Comparison of ENCODE assay signal across 17 cellular contexts in genomic region chr19:54325631-54326030, GRCh38. TPM values are rescaled to one million over a fixed set of nuclear protein-coding genes. Genes with fewer than 3 reads are reported as not detected.
DNase-seq lines count a peak whose midpoint lies in the region; ATAC-seq, FAIRE-seq and TF ChIP-seq lines count a peak whose summit lies in the region.
"Had no signal": no experiment of that assay in that cellular context is flagged by ENCODE, and none has a peak within 500 bp of the region (broad histone marks: within the 10 kb centered on the region; RNA-seq: fewer than 3 reads in every experiment).

No MANE protein-coding gene starts in this region.

- peaks cover 10% of the 10 kb centered on the region for H3K9me3 Mint-ChIP-seq in activated naive CD8-positive, alpha-beta T cell treated with anti-CD3 and anti-CD28 coated beads, Interleukin-2, amount 50 U/mL, for 24 hours

- RAD21 ChIA-PET in GM12878 (lab: Charles Lee; ENCODE audit: unreplicated experiment) = interaction anchor here (1.1 to 6.1 kb wide), 5 partner anchors 14 to 64 kb away, joined by 3 to 94 read pairs (median 10); partner anchors contain the start of gene LILRA4

- in situ Hi-C loops in HepG2 (cut with HindIII; ENCODE audit: extremely low pct_ligation_motif_present, low pct_unique_long_range_greater_than_20kb) = no loop called here
- in situ Hi-C loops in GM12878 (cut with MboI) = loop anchor here (5.0 kb wide), 1 partner anchor 67 kb away; no protein-coding TSS in a partner anchor

- TF ChIP-seq CTCF in HepG2 (CRISPR knock-in tag; IDR thresholded peaks at IDR 0.05) (no peak), right lobe of liver (IDR thresholded peaks at IDR 0.05) (no peak), GM12878 (IDR thresholded peaks at IDR 0.05 in 2 of 3, conservative IDR thresholded peaks at IDR 0.05 in 1 of 3; ENCODE audit: control insufficient read depth in 2 of 3, extremely low read depth in 1 of 3, insufficient read depth in 1 of 3, low read depth in 3 of 3, low read length in 3 of 3) (0 out of 6 replicates have a peak, but pooled peaks of 1 of the 3 experiments have one; percentile 9)

- H4K20me1 ChIP-seq in HepG2 (ENCODE audit: insufficient read depth, low read length) = no peaks in the 10 kb centered on the region
- no peaks in the 10 kb centered on the region for H4K20me1 ChIP-seq in GM12878 (ENCODE audit: control insufficient read depth, insufficient read depth)

- no peaks in the 10 kb centered on the region for H3K9me3 ChIP-seq in HepG2 (ENCODE audit: low read length)
- no peaks in the 10 kb centered on the region for H3K9me3 ChIP-seq in right lobe of liver
- H3K9me3 ChIP-seq in GM12878 (replicated peaks; ENCODE audit: control insufficient read depth, insufficient read depth, low read length) = peaks cover 4% of the 10 kb centered on the region; the same call in 2 of the 3 replicates
- H3K9me3 ChIP-seq: HAP-1 had no signal

- H3K79me2 ChIP-seq in HepG2 (ENCODE audit: insufficient read depth, low read length) (no peaks in the 10 kb centered on the region), GM12878 (ENCODE audit: control insufficient read depth, insufficient read depth, low read length) (no peaks in the 10 kb centered on the region)

- TF ChIP-seq POLR2A in HepG2 (IDR thresholded peaks at IDR 0.05; ENCODE audit: insufficient read depth in 1 of 2, low read depth in 2 of 2, low read length in 2 of 2) (no peak), right lobe of liver (IDR thresholded peaks at IDR 0.05) (no peak), GM12878 (IDR thresholded peaks at IDR 0.05; ENCODE audit: low read depth, low read length) (no peak)

- DNase-seq in HepG2 (ENCODE audit: low spot score) (no peak), right lobe of liver (no peak), GM12878 (ENCODE audit: low read depth, low spot score) (no peak), mesenteric fat pad (ENCODE audit: low spot score) (peak; percentile 62), NCI-H748 (lab: John Stamatoyannopoulos, UW; ENCODE audit: unreplicated experiment) (no peak)
- DNase-seq in activated naive CD8-positive, alpha-beta T cell treated with anti-CD3 and anti-CD28 coated beads, Interleukin-2, amount 50 U/mL, for 24 hours = no peak
- no peak for DNase-seq in activated CD4-positive, alpha-beta T cell treated with anti-CD3 and anti-CD28 coated beads, Interleukin-2, amount 50 U/mL, for 4 hours
- DNase-seq: 8988T, COR-L47, NCI-H2171 had no signal

- H3K4me3 Mint-ChIP-seq in activated naive CD8-positive, alpha-beta T cell treated with anti-CD3 and anti-CD28 coated beads, Interleukin-2, amount 50 U/mL, for 24 hours = no peak overlapping the region

- CTCF ChIA-PET in HepG2 (lab: Yijun Ruan, JAX; ENCODE audit: low intra/inter-chr PET ratio, low total read pairs) (interaction anchor here (1.1 to 1.8 kb wide), 2 partner anchors 65 to 157 kb away, joined by 3 to 13 read pairs; no protein-coding TSS in a partner anchor), GM12878 (lab: Yijun Ruan, JAX) (interaction anchor here (1.1 to 9.9 kb wide), 5 partner anchors 20 to 65 kb away, joined by 3 to 205 read pairs (median 13); no protein-coding TSS in a partner anchor)

- WGBS in HepG2 (ENCODE audit: low lambda C conversion rate) = 42% methylated on average over 5 of the region's 5 CpGs
- 50% methylated on average over 2 of the region's 5 CpGs for WGBS in right lobe of liver (ENCODE audit: insufficient coverage, low coverage, low lambda C conversion rate, missing lambda C conversion rate)
- 53% methylated on average over 5 of the region's 5 CpGs for WGBS in GM12878 (ENCODE audit: insufficient coverage, insufficient replicate concordance, low lambda C conversion rate, missing lambda C conversion rate)

- H2AFZ ChIP-seq in HepG2 (ENCODE audit: low read length) (no peak overlapping the region), GM12878 (ENCODE audit: control insufficient read depth, low read depth, low read length) (no peak overlapping the region)

- BruUV-seq in HepG2 (replicated peaks; lab: Mats Ljungman, UMichigan) (no TSS peak), GM12878 (replicated peaks; lab: Mats Ljungman, UMichigan) (no TSS peak)

- H3K27ac ChIP-seq in HepG2 (ENCODE audit: extremely low read length, insufficient read depth, low read length) = no peak overlapping the region
- no peak overlapping the region for H3K27ac ChIP-seq in right lobe of liver
- no peak overlapping the region for H3K27ac ChIP-seq in GM12878 (ENCODE audit: control insufficient read depth, insufficient read depth)
- H3K27ac ChIP-seq: C4-2B had no signal

- TF ChIP-seq EP300 in HepG2 (IDR thresholded peaks at IDR 0.05; ENCODE audit: low read depth in 2 of 2, low read length in 2 of 2) (no peak), HepG2 (CRISPR knock-in tag; IDR thresholded peaks at IDR 0.05; ENCODE audit: borderline replicate concordance) (no peak), GM12878 (IDR thresholded peaks at IDR 0.05; ENCODE audit: borderline replicate concordance in 1 of 2, control insufficient read depth in 1 of 2, low read depth in 2 of 2, low read length in 2 of 2) (no peak)

- H3K4me3 ChIP-seq in HepG2 (replicated peaks in 1 of 3; ENCODE audit: insufficient read depth in 1 of 3, low read depth in 2 of 3, low read length in 3 of 3) = no peak overlapping the region
- H3K4me3 ChIP-seq in right lobe of liver = no peak overlapping the region
- H3K4me3 ChIP-seq in GM12878 = no peak overlapping the region
- H3K4me3 ChIP-seq: HAP-1 had no signal

- no peak; the same call in 2 of the 3 replicates for ATAC-seq in HepG2
- ATAC-seq in right lobe of liver = no peak
- ATAC-seq in GM12878 = peak; percentile 69
- no peak for ATAC-seq in activated naive CD8-positive, alpha-beta T cell treated with anti-CD3 and anti-CD28 coated beads, Interleukin-2, amount 50 U/mL, for 24 hours
- no peak for ATAC-seq in GM18873 (IDR thresholded peaks at IDR 0.05; ENCODE audit: low FRiP score, unreplicated experiment)

- no peak overlapping the region for H3K27ac Mint-ChIP-seq in activated naive CD8-positive, alpha-beta T cell treated with anti-CD3 and anti-CD28 coated beads, Interleukin-2, amount 50 U/mL, for 24 hours

- POLR2A ChIA-PET in HepG2 (lab: Yijun Ruan, JAX) = no interaction called here
- POLR2A ChIA-PET in GM12878 (lab: Charles Lee) = interaction anchor here (2.1 kb wide), 1 partner anchor 25 kb away, joined by 4 read pairs; no protein-coding TSS in a partner anchor

- peaks cover 30% of the 10 kb centered on the region for H3K4me1 Mint-ChIP-seq in activated naive CD8-positive, alpha-beta T cell treated with anti-CD3 and anti-CD28 coated beads, Interleukin-2, amount 50 U/mL, for 24 hours

- H3K27me3 ChIP-seq in HepG2 (ENCODE audit: control insufficient read depth in 1 of 2, insufficient read depth in 2 of 2, low read length in 2 of 2) (0 out of 5 replicates have a peak, but pooled peaks cover 0 to 3% of the 10 kb centered on the region in 2 experiments), right lobe of liver (no peaks in the 10 kb centered on the region), GM12878 (replicated peaks in 1 of 2; ENCODE audit: control insufficient read depth in 2 of 2, insufficient read depth in 2 of 2, low read length in 1 of 2) (no peaks in the 10 kb centered on the region)

- no peak overlapping the region for H3K4me2 ChIP-seq in HepG2 (ENCODE audit: low read depth, low read length)
- H3K4me2 ChIP-seq in GM12878 (ENCODE audit: control insufficient read depth, insufficient read depth) = no peak overlapping the region

- H3K36me3 Mint-ChIP-seq in activated naive CD8-positive, alpha-beta T cell treated with anti-CD3 and anti-CD28 coated beads, Interleukin-2, amount 50 U/mL, for 24 hours (ENCODE audit: low read depth) = no peaks in the 10 kb centered on the region

- peaks cover 6% of the 10 kb centered on the region for H3K27me3 Mint-ChIP-seq in activated naive CD8-positive, alpha-beta T cell treated with anti-CD3 and anti-CD28 coated beads, Interleukin-2, amount 50 U/mL, for 24 hours

- H3K4me1 ChIP-seq in HepG2 (ENCODE audit: insufficient read depth, low read length) (peaks cover 4% of the 10 kb centered on the region; the same call in 1 of the 2 replicates), right lobe of liver (no peaks in the 10 kb centered on the region), GM12878 (ENCODE audit: control insufficient read depth, insufficient read depth, low read length) (no peaks in the 10 kb centered on the region)

- TF ChIP-seq RAD21 in HepG2 (CRISPR knock-in tag; IDR thresholded peaks at IDR 0.05) (no peak), GM12878 (IDR thresholded peaks at IDR 0.05; ENCODE audit: insufficient read depth, low read depth, low read length) (no peak)

- FAIRE-seq in HepG2 (lab: Jason Lieb, UNC) (no peak), GM12878 (lab: Jason Lieb, UNC) (no peak)

- no peak overlapping the region for H3K9ac ChIP-seq in HepG2 (ENCODE audit: insufficient read depth, low read depth, low read length)
- no peak overlapping the region for H3K9ac ChIP-seq in GM12878 (ENCODE audit: control insufficient read depth, insufficient read depth, low read length)

- no peaks in the 10 kb centered on the region for H3K36me3 ChIP-seq in HepG2 (replicated peaks in 1 of 2; ENCODE audit: control insufficient read depth in 1 of 2, insufficient read depth in 2 of 2, low read length in 2 of 2)
- H3K36me3 ChIP-seq in right lobe of liver = no peaks in the 10 kb centered on the region
- no peaks in the 10 kb centered on the region for H3K36me3 ChIP-seq in GM12878 (ENCODE audit: control insufficient read depth in 2 of 2, insufficient read depth in 2 of 2, low read length in 1 of 2)
- H3K36me3 ChIP-seq: HAP-1 had no signal

- intact Hi-C loops in HepG2 (cut with micrococcal nuclease; ENCODE audit: unreplicated experiment) (loop anchor here (1.0 kb wide), 1 partner anchor 66 kb away; no protein-coding TSS in a partner anchor), right lobe of liver (cut with DNase I) (no loop called here), GM12878 (cut with micrococcal nuclease; ENCODE audit: unreplicated experiment) (loop anchor here (1.0 kb wide), 2 partner anchors 29 to 66 kb away; no protein-coding TSS in a partner anchor)

- SMC1A ChIA-PET in GM12878 (lab: Charles Lee; ENCODE audit: uncharacterized antibody, unreplicated experiment) = interaction anchor here (0.6 to 6.4 kb wide), 6 partner anchors 15 to 64 kb away, joined by 3 to 116 read pairs (median 5); no protein-coding TSS in a partner anchor

RNA-seq across cellular contexts. Expression of gene LILRA5, which starts 12.7 kb away (rescaled TPM):
- not detected in 2 replicates for total RNA-seq in HepG2 (2016; rRNA removed; fragmentation: Illumina TruSeq; extraction: Trizol)
- total RNA-seq in HepG2 (2016; cell fraction: cytosol; rRNA removed; fragmentation: Illumina TruSeq; extraction: Trizol; ENCODE audit: low read depth) = not detected in 2 replicates
- total RNA-seq in HepG2 (2016; cell fraction: insoluble cytoplasmic fraction; rRNA removed; fragmentation: Illumina TruSeq; extraction: Trizol) = not detected in 2 replicates
- total RNA-seq in HepG2 (2016; cell fraction: membrane; rRNA removed; fragmentation: Illumina TruSeq; extraction: Trizol) = not detected in 2 replicates
- not detected in 2 replicates for total RNA-seq in HepG2 (2016; cell fraction: nucleus; rRNA removed; fragmentation: Illumina TruSeq; extraction: Trizol)
- polyA plus RNA-seq in HepG2 (2011; rRNA removed) = not detected in 2 replicates
- not detected in 2 replicates for polyA plus RNA-seq in HepG2 (2011; cell fraction: cytosol; rRNA removed)
- polyA plus RNA-seq in HepG2 (2011; cell fraction: nucleus; rRNA removed) = not detected in 2 replicates
- polyA plus RNA-seq in HepG2 (2012) = not detected in 2 replicates
- not detected in 2 replicates for polyA plus RNA-seq in HepG2 (2016; cell fraction: cytosol; fragmentation: Illumina TruSeq; extraction: Trizol; ENCODE audit: low read depth)
- not detected in 2 replicates for polyA plus RNA-seq in HepG2 (2016; cell fraction: insoluble cytoplasmic fraction; fragmentation: Illumina TruSeq; extraction: Trizol; ENCODE audit: low read depth)
- polyA plus RNA-seq in HepG2 (2016; cell fraction: membrane; fragmentation: Illumina TruSeq; extraction: Trizol; ENCODE audit: low read depth) = not detected in 2 replicates
- polyA plus RNA-seq in HepG2 (2016; cell fraction: nucleus; fragmentation: Illumina TruSeq; extraction: Trizol; ENCODE audit: insufficient read depth, low read depth) = not detected in 2 replicates
- not detected in 2 replicates for polyA minus RNA-seq in HepG2 (2011; rRNA and poly(A)+ RNA removed; ENCODE audit: low replicate concordance)
- not detected in 2 replicates for polyA minus RNA-seq in HepG2 (2011; cell fraction: cytosol; rRNA and poly(A)+ RNA removed)
- not detected in 2 replicates for polyA minus RNA-seq in HepG2 (2011; cell fraction: nucleus; rRNA and poly(A)+ RNA removed)
- total RNA-seq in right lobe of liver = 1 to 10 TPM in 5 of 6 experiments, under 1 TPM in 1; 0.98 to 4.3 (median 1.9) TPM
- 1.8 TPM in 1 of 2 replicates, not detected in the other for total RNA-seq in GM12878 (2013; cell fraction: nucleolus; rRNA removed)
- 0.73 and 0.76 TPM in 2 replicates for total RNA-seq in GM12878 (2014; rRNA removed)
- total RNA-seq in GM12878 (2014; rRNA removed; fragmentation: Illumina TruSeq; extraction: Trizol) = 0.31 and 0.32 TPM in 2 replicates
- total RNA-seq in GM12878 (2021) = 0.41 and 0.51 TPM in 2 replicates
- polyA plus RNA-seq in GM12878 (2011; ENCODE audit: low read depth) = not detected
- polyA plus RNA-seq in GM12878 (2011; rRNA removed) = not detected in 2 replicates
- polyA plus RNA-seq in GM12878 (2011; cell fraction: cytosol; rRNA removed) = not detected in 2 replicates
- polyA plus RNA-seq in GM12878 (2011; cell fraction: nucleus; rRNA removed) = not detected in 2 replicates
- not detected in 2 replicates for polyA plus RNA-seq in GM12878 (2012)
- 0.31 TPM in 1 of 2 replicates, not detected in the other for polyA plus RNA-seq in GM12878 (2014; fragmentation: Illumina TruSeq; extraction: Trizol)
- polyA plus RNA-seq in GM12878 (2014; fragmentation: Nextera tagmentation; extraction: Ambion mirVana) = under 1 TPM in 1 of 2 experiments, not detected in 1; 0.05 TPM
- polyA plus RNA-seq in GM12878 (2014; rRNA removed) = 0.18 and 1.2 TPM in 2 replicates
- polyA plus RNA-seq in GM12878 (2016; fragmentation: Nextera tagmentation; extraction: Ambion mirVana) = not detected
- 0.21 TPM in 1 of 2 replicates, not detected in the other for polyA minus RNA-seq in GM12878 (2011; rRNA and poly(A)+ RNA removed)
- polyA minus RNA-seq in GM12878 (2011; cell fraction: cytosol; rRNA and poly(A)+ RNA removed) = not detected in 2 replicates
- polyA minus RNA-seq in GM12878 (2011; cell fraction: nucleus; rRNA and poly(A)+ RNA removed) = not detected in 2 replicates
- total RNA-seq in mesenteric fat pad = 23.0 TPM
- total RNA-seq: HT-29, IMR-90, NCI-H460, SK-MEL-5 had no signal
- polyA plus RNA-seq: IMR-90 had no signal

RNA-seq across cellular contexts. Expression of gene LILRA4, which starts 13.3 kb away (rescaled TPM):
- total RNA-seq in HepG2 (2016; rRNA removed; fragmentation: Illumina TruSeq; extraction: Trizol) (not detected in 2 replicates), right lobe of liver (1 to 10 TPM in 1 of 6 experiments, under 1 TPM in 2, not detected in 3; 0.12 to 1.2 (median 0.78) TPM), GM12878 (2014; rRNA removed) (17.9 and 19.1 TPM in 2 replicates), GM12878 (2014; rRNA removed; fragmentation: Illumina TruSeq; extraction: Trizol) (10.2 and 13.6 TPM in 2 replicates), GM12878 (2021) (12.7 and 17.2 TPM in 2 replicates), mesenteric fat pad (1.0 TPM)
- total RNA-seq in HepG2 (2016; cell fraction: cytosol; rRNA removed; fragmentation: Illumina TruSeq; extraction: Trizol; ENCODE audit: low read depth) = not detected in 2 replicates
- total RNA-seq in HepG2 (2016; cell fraction: insoluble cytoplasmic fraction; rRNA removed; fragmentation: Illumina TruSeq; extraction: Trizol) = not detected in 2 replicates
- not detected in 2 replicates for total RNA-seq in HepG2 (2016; cell fraction: membrane; rRNA removed; fragmentation: Illumina TruSeq; extraction: Trizol)
- total RNA-seq in HepG2 (2016; cell fraction: nucleus; rRNA removed; fragmentation: Illumina TruSeq; extraction: Trizol) = not detected in 2 replicates
- polyA plus RNA-seq in HepG2 (2011; rRNA removed) (0.07 and 0.72 TPM in 2 replicates), GM12878 (2011; rRNA removed) (1.8 and 2.4 TPM in 2 replicates), GM12878 (2014; fragmentation: Illumina TruSeq; extraction: Trizol) (13.4 and 14.3 TPM in 2 replicates), GM12878 (2014; fragmentation: Nextera tagmentation; extraction: Ambion mirVana) (10 to 100 TPM in 1 of 2 experiments, 1 to 10 TPM in 1; 9.7 to 12.4 TPM), GM12878 (2014; rRNA removed) (17.4 and 18.5 TPM in 2 replicates), GM12878 (2016; fragmentation: Nextera tagmentation; extraction: Ambion mirVana) (1 to 10 TPM; 6.4 to 6.9 TPM)
- polyA plus RNA-seq in HepG2 (2011; cell fraction: cytosol; rRNA removed) = 0.48 TPM in 1 of 2 replicates, not detected in the other
- 0.09 and 0.10 TPM in 2 replicates for polyA plus RNA-seq in HepG2 (2011; cell fraction: nucleus; rRNA removed)
- polyA plus RNA-seq in HepG2 (2012) = not detected in 2 replicates
- polyA plus RNA-seq in HepG2 (2016; cell fraction: cytosol; fragmentation: Illumina TruSeq; extraction: Trizol; ENCODE audit: low read depth) = not detected in 2 replicates
- polyA plus RNA-seq in HepG2 (2016; cell fraction: insoluble cytoplasmic fraction; fragmentation: Illumina TruSeq; extraction: Trizol; ENCODE audit: low read depth) = not detected in 2 replicates
- polyA plus RNA-seq in HepG2 (2016; cell fraction: membrane; fragmentation: Illumina TruSeq; extraction: Trizol; ENCODE audit: low read depth) = not detected in 2 replicates
- not detected in 2 replicates for polyA plus RNA-seq in HepG2 (2016; cell fraction: nucleus; fragmentation: Illumina TruSeq; extraction: Trizol; ENCODE audit: insufficient read depth, low read depth)
- 2.2 TPM in 1 of 2 replicates, not detected in the other for polyA minus RNA-seq in HepG2 (2011; rRNA and poly(A)+ RNA removed; ENCODE audit: low replicate concordance)
- not detected in 2 replicates for polyA minus RNA-seq in HepG2 (2011; cell fraction: cytosol; rRNA and poly(A)+ RNA removed)
- polyA minus RNA-seq in HepG2 (2011; cell fraction: nucleus; rRNA and poly(A)+ RNA removed) = not detected in 2 replicates
- total RNA-seq in GM12878 (2013; cell fraction: nucleolus; rRNA removed) = 7.6 and 8.3 TPM in 2 replicates
- 0.17 TPM for polyA plus RNA-seq in GM12878 (2011; ENCODE audit: low read depth)
- 2.6 and 4.1 TPM in 2 replicates for polyA plus RNA-seq in GM12878 (2011; cell fraction: cytosol; rRNA removed)
- 0.94 and 2.5 TPM in 2 replicates for polyA plus RNA-seq in GM12878 (2011; cell fraction: nucleus; rRNA removed)
- 0.32 and 1.4 TPM in 2 replicates for polyA plus RNA-seq in GM12878 (2012)
- 1.5 and 5.2 TPM in 2 replicates for polyA minus RNA-seq in GM12878 (2011; rRNA and poly(A)+ RNA removed)
- polyA minus RNA-seq in GM12878 (2011; cell fraction: cytosol; rRNA and poly(A)+ RNA removed) = 0.73 TPM in 1 of 2 replicates, not detected in the other
- 1.2 and 1.8 TPM in 2 replicates for polyA minus RNA-seq in GM12878 (2011; cell fraction: nucleus; rRNA and poly(A)+ RNA removed)
- total RNA-seq: HT-29, IMR-90, NCI-H460, SK-MEL-5 had no signal
- polyA plus RNA-seq: IMR-90 had no signal

RNA-seq across cellular contexts. Expression of gene LAIR1, which starts 39.1 kb away (rescaled TPM):
- total RNA-seq in HepG2 (2016; rRNA removed; fragmentation: Illumina TruSeq; extraction: Trizol) (0.70 and 1.2 TPM in 2 replicates), right lobe of liver (10 to 100 TPM in 2 of 6 experiments, 1 to 10 TPM in 4; 2.9 to 15.3 (median 4.9) TPM), GM12878 (2014; rRNA removed) (36.2 and 41.2 TPM in 2 replicates), GM12878 (2014; rRNA removed; fragmentation: Illumina TruSeq; extraction: Trizol) (39.2 and 41.8 TPM in 2 replicates), GM12878 (2021) (43.1 and 44.4 TPM in 2 replicates), mesenteric fat pad (63.8 TPM)
- total RNA-seq in HepG2 (2016; cell fraction: cytosol; rRNA removed; fragmentation: Illumina TruSeq; extraction: Trizol; ENCODE audit: low read depth) = 0.26 and 0.51 TPM in 2 replicates
- 0.95 and 1.0 TPM in 2 replicates for total RNA-seq in HepG2 (2016; cell fraction: insoluble cytoplasmic fraction; rRNA removed; fragmentation: Illumina TruSeq; extraction: Trizol)
- total RNA-seq in HepG2 (2016; cell fraction: membrane; rRNA removed; fragmentation: Illumina TruSeq; extraction: Trizol) = 0.79 and 1.1 TPM in 2 replicates
- 1.8 and 3.2 TPM in 2 replicates for total RNA-seq in HepG2 (2016; cell fraction: nucleus; rRNA removed; fragmentation: Illumina TruSeq; extraction: Trizol)
- polyA plus RNA-seq in HepG2 (2011; rRNA removed) (0.75 and 1.1 TPM in 2 replicates), GM12878 (2011; rRNA removed) (13.5 and 15.5 TPM in 2 replicates), GM12878 (2014; fragmentation: Illumina TruSeq; extraction: Trizol) (35.2 and 49.1 TPM in 2 replicates), GM12878 (2014; fragmentation: Nextera tagmentation; extraction: Ambion mirVana) (10 to 100 TPM in 1 of 2 experiments, 1 to 10 TPM in 1; 8.6 to 13.1 TPM), GM12878 (2014; rRNA removed) (58.2 and 62.0 TPM in 2 replicates), GM12878 (2016; fragmentation: Nextera tagmentation; extraction: Ambion mirVana) (10 to 100 TPM; 30.7 to 31.3 TPM)
- 0.64 and 0.74 TPM in 2 replicates for polyA plus RNA-seq in HepG2 (2011; cell fraction: cytosol; rRNA removed)
- 1.1 and 1.5 TPM in 2 replicates for polyA plus RNA-seq in HepG2 (2011; cell fraction: nucleus; rRNA removed)
- polyA plus RNA-seq in HepG2 (2012) = 0.17 TPM in 1 of 2 replicates, not detected in the other
- polyA plus RNA-seq in HepG2 (2016; cell fraction: cytosol; fragmentation: Illumina TruSeq; extraction: Trizol; ENCODE audit: low read depth) = 0.64 and 0.71 TPM in 2 replicates
- polyA plus RNA-seq in HepG2 (2016; cell fraction: insoluble cytoplasmic fraction; fragmentation: Illumina TruSeq; extraction: Trizol; ENCODE audit: low read depth) = 1.0 and 1.2 TPM in 2 replicates
- polyA plus RNA-seq in HepG2 (2016; cell fraction: membrane; fragmentation: Illumina TruSeq; extraction: Trizol; ENCODE audit: low read depth) = 1.2 and 1.6 TPM in 2 replicates
- 2.8 and 3.2 TPM in 2 replicates for polyA plus RNA-seq in HepG2 (2016; cell fraction: nucleus; fragmentation: Illumina TruSeq; extraction: Trizol; ENCODE audit: insufficient read depth, low read depth)
- 0.66 TPM in 1 of 2 replicates, not detected in the other for polyA minus RNA-seq in HepG2 (2011; rRNA and poly(A)+ RNA removed; ENCODE audit: low replicate concordance)
- 0.79 TPM in 1 of 2 replicates, not detected in the other for polyA minus RNA-seq in HepG2 (2011; cell fraction: cytosol; rRNA and poly(A)+ RNA removed)
- polyA minus RNA-seq in HepG2 (2011; cell fraction: nucleus; rRNA and poly(A)+ RNA removed) = 0.90 and 2.0 TPM in 2 replicates
- 55.2 and 74.0 TPM in 2 replicates for total RNA-seq in GM12878 (2013; cell fraction: nucleolus; rRNA removed)
- not detected for polyA plus RNA-seq in GM12878 (2011; ENCODE audit: low read depth)
- 11.1 and 15.1 TPM in 2 replicates for polyA plus RNA-seq in GM12878 (2011; cell fraction: cytosol; rRNA removed)
- polyA plus RNA-seq in GM12878 (2011; cell fraction: nucleus; rRNA removed) = 32.7 and 35.3 TPM in 2 replicates
- polyA plus RNA-seq in GM12878 (2012) = 0.13 and 0.23 TPM in 2 replicates
- polyA minus RNA-seq in GM12878 (2011; rRNA and poly(A)+ RNA removed) = 9.7 and 14.6 TPM in 2 replicates
- polyA minus RNA-seq in GM12878 (2011; cell fraction: cytosol; rRNA and poly(A)+ RNA removed) = 4.9 and 8.4 TPM in 2 replicates
- 10.9 and 19.9 TPM in 2 replicates for polyA minus RNA-seq in GM12878 (2011; cell fraction: nucleus; rRNA and poly(A)+ RNA removed)
- total RNA-seq: HT-29, IMR-90, NCI-H460, SK-MEL-5 had no signal
- polyA plus RNA-seq: IMR-90 had no signal

RNA-seq across cellular contexts. Expression of gene LILRB2, which starts 44.7 kb away (rescaled TPM):
- total RNA-seq in HepG2 (2016; rRNA removed; fragmentation: Illumina TruSeq; extraction: Trizol) (not detected in 2 replicates), right lobe of liver (1 to 10 TPM; 1.6 to 9.8 (median 3.0) TPM), GM12878 (2014; rRNA removed) (0.17 TPM in 1 of 2 replicates, not detected in the other), GM12878 (2014; rRNA removed; fragmentation: Illumina TruSeq; extraction: Trizol) (0.09 TPM in 2 replicates), GM12878 (2021) (not detected in 2 replicates), mesenteric fat pad (14.4 TPM)
- total RNA-seq in HepG2 (2016; cell fraction: cytosol; rRNA removed; fragmentation: Illumina TruSeq; extraction: Trizol; ENCODE audit: low read depth) = not detected in 2 replicates
- total RNA-seq in HepG2 (2016; cell fraction: insoluble cytoplasmic fraction; rRNA removed; fragmentation: Illumina TruSeq; extraction: Trizol) = not detected in 2 replicates
- not detected in 2 replicates for total RNA-seq in HepG2 (2016; cell fraction: membrane; rRNA removed; fragmentation: Illumina TruSeq; extraction: Trizol)
- total RNA-seq in HepG2 (2016; cell fraction: nucleus; rRNA removed; fragmentation: Illumina TruSeq; extraction: Trizol) = not detected in 2 replicates
- polyA plus RNA-seq in HepG2 (2011; rRNA removed) (not detected in 2 replicates), GM12878 (2011; rRNA removed) (0.08 TPM in 1 of 2 replicates, not detected in the other), GM12878 (2014; fragmentation: Illumina TruSeq; extraction: Trizol) (0.15 TPM in 1 of 2 replicates, not detected in the other), GM12878 (2014; fragmentation: Nextera tagmentation; extraction: Ambion mirVana) (not detected), GM12878 (2014; rRNA removed) (0.11 and 0.15 TPM in 2 replicates), GM12878 (2016; fragmentation: Nextera tagmentation; extraction: Ambion mirVana) (under 1 TPM in 1 of 2 experiments, not detected in 1; 0.18 TPM)
- polyA plus RNA-seq in HepG2 (2011; cell fraction: cytosol; rRNA removed) = not detected in 2 replicates
- polyA plus RNA-seq in HepG2 (2011; cell fraction: nucleus; rRNA removed) = not detected in 2 replicates
- polyA plus RNA-seq in HepG2 (2012) = not detected in 2 replicates
- polyA plus RNA-seq in HepG2 (2016; cell fraction: cytosol; fragmentation: Illumina TruSeq; extraction: Trizol; ENCODE audit: low read depth) = not detected in 2 replicates
- not detected in 2 replicates for polyA plus RNA-seq in HepG2 (2016; cell fraction: insoluble cytoplasmic fraction; fragmentation: Illumina TruSeq; extraction: Trizol; ENCODE audit: low read depth)
- not detected in 2 replicates for polyA plus RNA-seq in HepG2 (2016; cell fraction: membrane; fragmentation: Illumina TruSeq; extraction: Trizol; ENCODE audit: low read depth)
- polyA plus RNA-seq in HepG2 (2016; cell fraction: nucleus; fragmentation: Illumina TruSeq; extraction: Trizol; ENCODE audit: insufficient read depth, low read depth) = not detected in 2 replicates
- not detected in 2 replicates for polyA minus RNA-seq in HepG2 (2011; rRNA and poly(A)+ RNA removed; ENCODE audit: low replicate concordance)
- not detected in 2 replicates for polyA minus RNA-seq in HepG2 (2011; cell fraction: cytosol; rRNA and poly(A)+ RNA removed)
- polyA minus RNA-seq in HepG2 (2011; cell fraction: nucleus; rRNA and poly(A)+ RNA removed) = not detected in 2 replicates
- total RNA-seq in GM12878 (2013; cell fraction: nucleolus; rRNA removed) = 0.27 and 0.33 TPM in 2 replicates
- polyA plus RNA-seq in GM12878 (2011; ENCODE audit: low read depth) = not detected
- polyA plus RNA-seq in GM12878 (2011; cell fraction: cytosol; rRNA removed) = 0.03 TPM in 1 of 2 replicates, not detected in the other
- polyA plus RNA-seq in GM12878 (2011; cell fraction: nucleus; rRNA removed) = 0.07 and 0.13 TPM in 2 replicates
- polyA plus RNA-seq in GM12878 (2012) = 0.08 TPM in 1 of 2 replicates, not detected in the other
- not detected in 2 replicates for polyA minus RNA-seq in GM12878 (2011; rRNA and poly(A)+ RNA removed)
- polyA minus RNA-seq in GM12878 (2011; cell fraction: cytosol; rRNA and poly(A)+ RNA removed) = not detected in 2 replicates
- polyA minus RNA-seq in GM12878 (2011; cell fraction: nucleus; rRNA and poly(A)+ RNA removed) = 0.19 TPM in 1 of 2 replicates, not detected in the other
- total RNA-seq: HT-29, IMR-90, NCI-H460, SK-MEL-5 had no signal
- polyA plus RNA-seq: IMR-90 had no signal

Comparison
In these comparisons a context has a peak if more than half of its experiments do, and no peak if none do; other contexts are left out.
1. intact Hi-C loops: an anchor here in HepG2 (1.0 kb wide) and GM12878 (1.0 kb wide); none called in right lobe of liver.
2. Of the 75 proteins assayed by ChIP-seq in both HepG2 and GM12878: peak only in HepG2: NR2C2; only in GM12878: IKZF1, NBN and NR2F1; in both: none; in neither: 70; mixed calls (peak in some experiments, not most) for 1.